9 cellular contexts compared by ENCODE assay signal in the genomic region with DNA sequence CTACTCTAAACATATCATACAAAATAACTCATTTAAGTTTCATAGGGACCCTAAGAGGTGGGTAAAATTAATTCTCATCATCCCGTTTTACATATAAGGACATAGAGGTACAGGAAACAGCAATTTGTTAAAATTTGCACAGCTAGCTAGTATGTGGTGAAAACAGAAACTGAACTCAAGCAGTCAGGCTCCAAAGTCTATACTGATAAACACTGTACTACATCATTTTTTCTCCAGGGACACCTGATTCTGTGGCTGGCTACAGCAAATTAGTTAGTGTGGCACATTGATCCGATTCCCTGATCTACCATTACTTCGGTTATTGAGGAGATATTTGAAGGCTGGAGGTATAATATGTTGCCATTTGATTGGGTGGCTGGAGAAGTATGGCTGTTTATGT. TPM values are rescaled to one million over a fixed set of nuclear protein-coding genes. Genes with fewer than 3 reads are reported as not detected.
DNase-seq lines count a peak whose midpoint lies in the region; ATAC-seq lines count a peak whose summit lies in the region.
"Had no signal": no experiment of that assay in that cellular context is flagged by ENCODE, and none has a peak within 500 bp of the region (broad histone marks: within the 10 kb centered on the region; RNA-seq: fewer than 3 reads in every experiment).

No MANE protein-coding gene starts in this region.

- H3K4me3 Mint-ChIP-seq in activated naive CD8-positive, alpha-beta T cell treated with anti-CD3 and anti-CD28 coated beads, Interleukin-2, amount 10 ng/mL, durations not matched to agents 7 days and 5 days: peak overlapping the region; percentile 81

- peaks cover 11% of the 10 kb centered on the region for H3K9me3 Mint-ChIP-seq in activated naive CD8-positive, alpha-beta T cell treated with anti-CD3 and anti-CD28 coated beads, Interleukin-2, amount 10 ng/mL, durations not matched to agents 7 days and 5 days

- ATAC-seq in GM18508 (IDR thresholded peaks at IDR 0.05; ENCODE audit: insufficient read depth, unreplicated experiment) (peak; percentile 58), GM19463 (IDR thresholded peaks at IDR 0.05; ENCODE audit: unreplicated experiment) (peak; percentile 89), HG03175 (IDR thresholded peaks at IDR 0.05; ENCODE audit: unreplicated experiment) (peak; percentile 72)
- peak; percentile 69 for ATAC-seq in activated naive CD8-positive, alpha-beta T cell treated with anti-CD3 and anti-CD28 coated beads, Interleukin-2, amount 10 ng/mL, durations not matched to agents 7 days and 5 days (ENCODE audit: low read depth)

- POLR2A ChIA-PET in activated naive CD8-positive, alpha-beta T cell treated with anti-CD3 and anti-CD28 coated beads, Interleukin-2, amount 10 ng/mL, durations not matched to agents 7 days and 5 days (lab: Charles Lee): interaction anchor here (1.0 to 7.5 kb wide), 6 partner anchors 10 to 45 kb away, joined by 3 to 92 read pairs (median 16); partner anchors contain the start of gene E2F3

- no peak for DNase-seq in activated naive CD8-positive, alpha-beta T cell treated with anti-CD3 and anti-CD28 coated beads, Interleukin-2, amount 10 ng/mL, durations not matched to agents 7 days and 5 days
- DNase-seq in NCI-H2227 (lab: John Stamatoyannopoulos, UW; ENCODE audit: unreplicated experiment) (no peak), NCI-H446 (lab: John Stamatoyannopoulos, UW) (no peak), glomerular visceral epithelial cell (ENCODE audit: extremely low spot score) (no peak), Ammon's horn (ENCODE audit: low spot score) (no peak)
- DNase-seq: Calu3 had no signal

- no peaks in the 10 kb centered on the region for H3K27me3 Mint-ChIP-seq in activated naive CD8-positive, alpha-beta T cell treated with anti-CD3 and anti-CD28 coated beads, Interleukin-2, amount 10 ng/mL, durations not matched to agents 7 days and 5 days

- H3K27ac Mint-ChIP-seq in activated naive CD8-positive, alpha-beta T cell treated with anti-CD3 and anti-CD28 coated beads, Interleukin-2, amount 10 ng/mL, durations not matched to agents 7 days and 5 days: peak overlapping the region; percentile 97

- peaks cover 10% of the 10 kb centered on the region for H3K36me3 Mint-ChIP-seq in activated naive CD8-positive, alpha-beta T cell treated with anti-CD3 and anti-CD28 coated beads, Interleukin-2, amount 10 ng/mL, durations not matched to agents 7 days and 5 days

- peaks cover 44% of the 10 kb centered on the region for H3K4me1 Mint-ChIP-seq in activated naive CD8-positive, alpha-beta T cell treated with anti-CD3 and anti-CD28 coated beads, Interleukin-2, amount 10 ng/mL, durations not matched to agents 7 days and 5 days

RNA-seq across cellular contexts. Expression of gene E2F3, which starts 36.2 kb away (rescaled TPM):
- 10 to 100 TPM; 26.8 to 28.0 TPM for total RNA-seq in activated naive CD8-positive, alpha-beta T cell treated with anti-CD3 and anti-CD28 coated beads, Interleukin-2, amount 10 ng/mL, durations not matched to agents 7 days and 5 days
